In the genomic region with DNA sequence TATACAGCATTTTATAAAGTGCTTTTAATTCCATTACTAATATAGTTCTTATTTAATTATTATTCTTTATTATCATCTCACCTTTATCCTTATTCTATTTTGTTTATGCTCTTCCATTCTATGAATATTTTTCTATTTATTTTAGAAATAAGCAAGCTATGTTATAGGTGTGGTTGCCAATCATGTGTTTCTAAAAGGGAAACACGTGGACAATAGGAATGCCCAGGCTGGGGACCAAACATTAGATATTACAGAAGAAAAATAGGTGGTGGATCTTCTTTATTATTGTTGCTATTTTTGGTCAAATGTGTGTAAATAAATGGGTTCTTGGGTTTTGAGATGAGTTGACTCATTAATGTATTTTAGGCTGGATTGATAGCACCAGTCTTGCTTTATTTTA, we compare ENCODE assay signal across 11 cellular contexts.
"Had no signal": no experiment of that assay in that cellular context is flagged by ENCODE, and none has a peak within 500 bp of the region (broad histone marks: within the 10 kb centered on the region; RNA-seq: fewer than 3 reads in every experiment).

No MANE protein-coding gene starts in this region.

- H3K4me1 ChIP-seq: HAP-1 had no signal

- DNase-seq: GM23248, GOT3, H7, H9, HCEC 1CT, HFFc6 had no signal

- H2AFZ ChIP-seq: GM23248, GM23338 had no signal

- H3K4me2 ChIP-seq: GM23338 had no signal

- H3K36me3 ChIP-seq: HAP-1 had no signal

- FAIRE-seq: H1, H54 had no signal

- H3K9me3 ChIP-seq: HAP-1 had no signal

- H3K27ac ChIP-seq: GM23248 had no signal

- ATAC-seq: GM23338, HCT116 had no signal

- H3K4me3 ChIP-seq: GM23248, GM23338, HAP-1 had no signal

- H3K9ac ChIP-seq: GM23248 had no signal
